Comparison of ENCODE assay signal across 1 cellular context in the genomic region with DNA sequence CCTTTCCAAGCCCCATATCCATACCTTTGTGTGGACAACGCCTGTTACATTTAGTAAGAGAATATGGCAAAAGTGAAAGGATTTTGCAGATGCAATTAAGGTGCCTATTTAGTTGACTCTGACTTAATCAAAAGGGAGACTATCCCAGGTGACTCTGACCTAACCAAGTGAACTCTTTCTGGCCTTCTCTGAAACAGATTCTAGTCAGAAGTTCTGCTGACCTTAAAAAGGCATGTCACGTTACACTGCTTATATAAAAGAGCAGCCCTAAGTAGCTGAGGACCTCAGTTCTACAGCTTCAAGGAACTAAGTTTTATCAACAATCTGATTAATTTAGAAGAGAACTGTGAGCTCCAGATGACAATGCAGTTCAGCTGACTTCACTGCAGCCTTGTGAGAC.
TF ChIP-seq lines count a peak whose summit lies in the region.

No MANE protein-coding gene starts in this region.

TF ChIP-seq in HEK293T, 16 proteins besides CTCF, POLR2A, EP300 and RAD21 (continued from another document):
- TF ChIP-seq L3MBTL2 (conservative IDR thresholded peaks at IDR 0.05), result no peak
